In the genomic region with DNA sequence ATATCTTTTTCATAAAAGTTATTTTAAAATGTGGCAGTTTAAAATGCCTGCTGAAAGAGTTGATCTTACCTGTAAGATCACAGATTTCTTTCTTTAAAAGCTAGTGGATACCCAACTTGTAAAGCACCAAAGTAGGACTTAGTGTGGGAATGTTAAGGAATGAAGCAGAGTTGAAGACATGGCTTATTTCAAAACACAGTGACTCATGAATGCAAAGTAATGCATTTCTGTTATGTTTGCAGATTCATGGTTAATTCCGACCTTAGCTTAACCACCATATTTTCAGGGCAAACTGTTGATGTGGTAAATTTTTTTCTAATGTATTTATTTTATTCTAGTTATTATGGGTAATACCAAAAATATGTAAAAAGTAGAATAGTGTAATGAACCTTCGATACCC, we compare ENCODE assay signal across 20 cellular contexts.
DNase-seq lines count a peak whose midpoint lies in the region; ATAC-seq and TF ChIP-seq lines count a peak whose summit lies in the region.
"Had no signal": no experiment of that assay in that cellular context is flagged by ENCODE, and none has a peak within 500 bp of the region (broad histone marks: within the 10 kb centered on the region; RNA-seq: fewer than 3 reads in every experiment).

No MANE protein-coding gene starts in this region.

- no peak for TF ChIP-seq POLR2A in suprapubic skin (IDR thresholded peaks at IDR 0.05)

- no peaks in the 10 kb centered on the region for H3K27me3 ChIP-seq in GM23248 (replicated peaks; ENCODE audit: insufficient read depth)
- no peaks in the 10 kb centered on the region for H3K27me3 ChIP-seq in suprapubic skin
- H3K27me3 ChIP-seq in left lung, result no peaks in the 10 kb centered on the region
- H3K27me3 ChIP-seq: heart right ventricle, sigmoid colon had no signal

- no peak for TF ChIP-seq EP300 in suprapubic skin (IDR thresholded peaks at IDR 0.05)

- H3K36me3 ChIP-seq in GM23248 (ENCODE audit: low read depth) (no peaks in the 10 kb centered on the region), suprapubic skin (no peaks in the 10 kb centered on the region), left lung (no peaks in the 10 kb centered on the region)
- H3K36me3 ChIP-seq: heart right ventricle, sigmoid colon had no signal

- H3F3A ChIP-seq in GM23248 (ENCODE audit: insufficient read depth), result no peaks in the 10 kb centered on the region

- no peak overlapping the region for H3K4me2 ChIP-seq in GM23248 (ENCODE audit: unreplicated experiment)

- 79 to 82% methylated on average over 2 of the region's 2 CpGs for WGBS in GM23248 (ENCODE audit: low coverage in 1 of 2, low lambda C conversion rate in 2 of 2, missing lambda C conversion rate in 2 of 2), 2 experiments
- 78% methylated on average over 2 of the region's 2 CpGs for WGBS in suprapubic skin

- intact Hi-C loops in left lung (cut with DNase I), result no loop called here

- H4K20me1 ChIP-seq in GM23248 (ENCODE audit: insufficient read depth), result no peaks in the 10 kb centered on the region

- no peak overlapping the region for H3K9ac ChIP-seq in GM23248

- TF ChIP-seq CTCF in astrocyte of the cerebellum (IDR thresholded peaks at IDR 0.05; ENCODE audit: low read depth, low read length, missing control alignments) (no peak), fibroblast of the aortic adventitia (IDR thresholded peaks at IDR 0.05; ENCODE audit: insufficient read depth, low read length) (no peak), suprapubic skin (IDR thresholded peaks at IDR 0.05) (no peak), left lung (IDR thresholded peaks at IDR 0.05) (no peak)

- in situ Hi-C loops in GM23248 (cut with MboI) (no loop called here), astrocyte of the cerebellum (cut with HindIII; ENCODE audit: low sequenced_read_pairs) (no loop called here), ACHN (cut with HindIII; ENCODE audit: low pct_ligation_motif_present, low pct_unique_long_range_greater_than_20kb, low sequenced_read_pairs) (no loop called here)

- no peaks in the 10 kb centered on the region for H3K79me2 ChIP-seq in GM23248 (ENCODE audit: insufficient read depth)

- H3K9me2 ChIP-seq in GM23248 (ENCODE audit: insufficient read depth), result no peaks in the 10 kb centered on the region

- H3K9me3 ChIP-seq in GM23248 (ENCODE audit: low read depth), result no peaks in the 10 kb centered on the region
- H3K9me3 ChIP-seq in suprapubic skin, result no peaks in the 10 kb centered on the region
- H3K9me3 ChIP-seq in left lung, result no peaks in the 10 kb centered on the region
- H3K9me3 ChIP-seq: sigmoid colon had no signal

- DNase-seq in GM23248 (peak; percentile 61), astrocyte of the cerebellum (ENCODE audit: low read depth) (peak; percentile 64), fibroblast of the aortic adventitia (ENCODE audit: low read depth) (peak; percentile 43), suprapubic skin (ENCODE audit: low spot score in 2 of 2) (no peak), ACHN (no peak), foreskin melanocyte (no peak), left lung (no peak)
- DNase-seq: activated CD4-positive, alpha-beta memory T cell treated with anti-CD3 and anti-CD28 coated beads, Interleukin-2, amount 10 ng/mL, durations not matched to agents 7 days and 5 days; activated naive CD8-positive, alpha-beta T cell treated with anti-CD3 and anti-CD28 coated beads, Interleukin-2, amount 10 ng/mL, durations not matched to agents 7 days and 5 days; activated T-cell treated with anti-CD3 and anti-CD28 coated beads, Interleukin-2, amount 50 U/mL, for 72 hours; CD4-positive, CD25-positive, alpha-beta regulatory T cell; DND-41; heart right ventricle; kidney glomerular epithelial cell; NCI-H1417; NCI-H345; NK-92 treated with Interleukin-12 subunit alpha and Interleukin-12 subunit beta, amount 100 ng/mL, for 24 hours; sigmoid colon; stimulated activated CD4-positive, alpha-beta T cell treated with anti-CD3 and anti-CD28 coated beads, Interleukin-4, amount 100 ng/mL, for 24 hours; stimulated activated CD8-positive, alpha-beta memory T cell treated with anti-CD3 and anti-CD28 coated beads, Interleukin-4, amount 100 ng/mL, for 48 hours had no signal

- H3K4me1 ChIP-seq in GM23248 (ENCODE audit: insufficient read depth) (peaks cover 5% of the 10 kb centered on the region), suprapubic skin (peaks cover 15% of the 10 kb centered on the region), left lung (no peaks in the 10 kb centered on the region)
- H3K4me1 ChIP-seq: heart right ventricle, sigmoid colon had no signal

- no peak overlapping the region for H2AFZ ChIP-seq in GM23248

- H3K27ac ChIP-seq in GM23248 (0 out of 2 replicates have a peak overlapping the region, but pooled peaks have one; percentile 8), suprapubic skin (peak overlapping the region; percentile 7), left lung (no peak overlapping the region)
- H3K27ac ChIP-seq: heart right ventricle, sigmoid colon had no signal

- H3K4me3 ChIP-seq in GM23248, result no peak overlapping the region
- no peak overlapping the region for H3K4me3 ChIP-seq in astrocyte of the cerebellum (ENCODE audit: low read depth, low read length)
- no peak overlapping the region for H3K4me3 ChIP-seq in fibroblast of the aortic adventitia (ENCODE audit: low read depth, low read length)
- no peak overlapping the region for H3K4me3 ChIP-seq in suprapubic skin
- H3K4me3 ChIP-seq in left lung, result no peak overlapping the region
- H3K4me3 ChIP-seq: heart right ventricle, sigmoid colon had no signal

- no peak for ATAC-seq in left lung
- ATAC-seq: activated T-cell treated with anti-CD3 and anti-CD28 coated beads, Interleukin-2, amount 50 U/mL, for 72 hours; heart right ventricle had no signal

Comparison
In these comparisons a context has a peak if more than half of its experiments do, and no peak if none do; other contexts are left out.
1. DNase-seq: peak in GM23248 (single experiment), astrocyte of the cerebellum (single experiment) and fibroblast of the aortic adventitia (single experiment); none in suprapubic skin (0 of 2), ACHN (single experiment), foreskin melanocyte (single experiment) and left lung (0 of 2).
2. H3K27ac ChIP-seq: peak in GM23248 (single experiment) and suprapubic skin (single experiment); none in left lung (0 of 2).